In genomic region chr7:1715671-1716074, GRCh38 we compare ENCODE assay signal across 18 cellular contexts. TPM values are rescaled to one million over a fixed set of nuclear protein-coding genes. Genes with fewer than 3 reads are reported as not detected.
DNase-seq lines count a peak whose midpoint lies in the region; ATAC-seq, FAIRE-seq and TF ChIP-seq lines count a peak whose summit lies in the region.
"Had no signal": no experiment of that assay in that cellular context is flagged by ENCODE, and none has a peak within 500 bp of the region (broad histone marks: within the 10 kb centered on the region; RNA-seq: fewer than 3 reads in every experiment).

No MANE protein-coding gene starts in this region.

- no peak overlapping the region for H3K4me2 ChIP-seq in trophoblast cell (ENCODE audit: low read length)

- H3K4me1 ChIP-seq in right atrium auricular region (peaks cover 0 to 55% of the 10 kb centered on the region in 2 donors), kidney (ENCODE audit: control insufficient read depth in 1 of 2, insufficient read depth in 1 of 2, low read depth in 1 of 2, low read length in 2 of 2) (peaks cover 0 to 8% of the 10 kb centered on the region in 2 donors), trophoblast cell (ENCODE audit: control insufficient read depth in 1 of 2, insufficient read depth in 2 of 2, low read length in 2 of 2) (peaks cover 8 to 18% of the 10 kb centered on the region in 2 experiments), transverse colon (no peaks in the 10 kb centered on the region)

- no peak overlapping the region for H2AK5ac ChIP-seq in trophoblast cell (ENCODE audit: low read length)

- H2BK5ac ChIP-seq in trophoblast cell (ENCODE audit: low read depth, low read length, poor library complexity), result no peak overlapping the region

- H3K4me3 ChIP-seq in right atrium auricular region (no peak overlapping the region), kidney (ENCODE audit: low read length in 2 of 2) (no peak overlapping the region), trophoblast cell (ENCODE audit: low read depth, low read length) (no peak overlapping the region), transverse colon (no peak overlapping the region)
- H3K4me3 ChIP-seq: SK-N-MC had no signal

- TF ChIP-seq CTCF in right atrium auricular region (IDR thresholded peaks at IDR 0.05) (no peak), kidney (IDR thresholded peaks at IDR 0.05; ENCODE audit: borderline replicate concordance, extremely low read depth, insufficient read depth) (no peak), transverse colon (IDR thresholded peaks at IDR 0.05) (no peak)

- no peaks in the 10 kb centered on the region for H3K27me3 ChIP-seq in right atrium auricular region
- no peaks in the 10 kb centered on the region for H3K27me3 ChIP-seq in trophoblast cell (ENCODE audit: insufficient read depth, low read length)
- H3K27me3 ChIP-seq in transverse colon, result peaks cover 28% of the 10 kb centered on the region

- intact Hi-C loops in left cardiac atrium (cut with DNase I), result no loop called here
- intact Hi-C loops in kidney (cut with DNase I), result no loop called here
- intact Hi-C loops in transverse colon (cut with DNase I; ENCODE audit: low total_unique reads), result no loop called here

- H3K18ac ChIP-seq in trophoblast cell (ENCODE audit: low read length), result no peak overlapping the region

- H3K9me3 ChIP-seq in right atrium auricular region, result no peaks in the 10 kb centered on the region
- H3K9me3 ChIP-seq in kidney (ENCODE audit: control insufficient read depth in 1 of 2, low read length in 2 of 2), result no peaks in the 10 kb centered on the region
- H3K9me3 ChIP-seq in trophoblast cell (ENCODE audit: insufficient read depth, low read depth, low read length), result peaks cover 5% of the 10 kb centered on the region
- H3K9me3 ChIP-seq in transverse colon, result no peaks in the 10 kb centered on the region

- H2BK12ac ChIP-seq in trophoblast cell (ENCODE audit: low read length), result no peak overlapping the region

- no peaks in the 10 kb centered on the region for H3K79me1 ChIP-seq in trophoblast cell (ENCODE audit: low read length)

- no peak overlapping the region for H2AFZ ChIP-seq in trophoblast cell (ENCODE audit: insufficient read depth, low read length, poor library complexity)

- no peak overlapping the region for H3K14ac ChIP-seq in trophoblast cell (ENCODE audit: low read length)

- in situ Hi-C loops in transverse colon (cut with MboI; ENCODE audit: low pct_ligation_motif_present in 1 of 4, low pct_unique_long_range_greater_than_20kb in 1 of 4, low sequenced_read_pairs in 3 of 4), result no loop called here

- no CpG with 5 or more reads among the region's 6 CpGs for WGBS in trophoblast cell (ENCODE audit: extremely low coverage, insufficient coverage, insufficient read length)
- WGBS in transverse colon (ENCODE audit: low coverage in 1 of 2), 2 donors, result 53 to 67% methylated on average over 1 to 6 of the region's 6 CpGs

- H3K79me2 ChIP-seq in trophoblast cell (ENCODE audit: control insufficient read depth, insufficient read depth, low read length, poor library complexity), result no peaks in the 10 kb centered on the region

- FAIRE-seq in kidney (lab: Jason Lieb, UNC), result no peak

- no peak for TF ChIP-seq POLR2A in transverse colon (IDR thresholded peaks at IDR 0.05)

- no peak overlapping the region for H3K23ac ChIP-seq in trophoblast cell (ENCODE audit: low read length)

- H3K36me3 ChIP-seq in right atrium auricular region, result no peaks in the 10 kb centered on the region
- no peaks in the 10 kb centered on the region for H3K36me3 ChIP-seq in kidney (ENCODE audit: control insufficient read depth in 1 of 2, insufficient read depth in 2 of 2, low read length in 2 of 2)
- no peaks in the 10 kb centered on the region for H3K36me3 ChIP-seq in trophoblast cell (ENCODE audit: control insufficient read depth in 1 of 2, insufficient read depth in 2 of 2, low read length in 2 of 2)
- no peaks in the 10 kb centered on the region for H3K36me3 ChIP-seq in transverse colon

- H3K9ac ChIP-seq in kidney (ENCODE audit: low read length in 2 of 2) (no peak overlapping the region), trophoblast cell (ENCODE audit: low read length) (no peak overlapping the region)

- DNase-seq in left cardiac atrium (peak; percentile 11), right atrium auricular region (ENCODE audit: low spot score) (no peak), NCI-H69 (lab: John Stamatoyannopoulos, UW) (peak; percentile 57), kidney (peak; percentile 39), trophoblast cell (no peak), transverse colon (no peak), superior temporal gyrus (ENCODE audit: extremely low spot score) (no peak)
- DNase-seq: AML-193; CD4-positive, alpha-beta T cell; HFFc6; KG1; NCI-H1092; NCI-H446 treated with DMSO at 0.1 percent for 48 hours; NK-92 treated with Interleukin-12 subunit alpha and Interleukin-12 subunit beta, amount 100 ng/mL, for 24 hours; T-cell had no signal

- ATAC-seq in left cardiac atrium (no peak), GM19324 (IDR thresholded peaks at IDR 0.05; ENCODE audit: low FRiP score, unreplicated experiment) (no peak)

- no peak overlapping the region for H3K4ac ChIP-seq in trophoblast cell (ENCODE audit: low read depth, low read length)

- TF ChIP-seq EP300 in transverse colon (IDR thresholded peaks at IDR 0.05; ENCODE audit: low read depth), result no peak

- peak overlapping the region; percentile 15 for H2BK120ac ChIP-seq in trophoblast cell (ENCODE audit: insufficient read depth, low read length, poor library complexity)

- H3K27ac ChIP-seq in right atrium auricular region (no peak overlapping the region), kidney (ENCODE audit: low read depth in 2 of 2, low read length in 2 of 2) (no peak overlapping the region), trophoblast cell (ENCODE audit: low read depth, low read length) (no peak overlapping the region), transverse colon (no peak overlapping the region)
- H3K27ac ChIP-seq: SK-N-MC had no signal

- no peak overlapping the region for H4K8ac ChIP-seq in trophoblast cell (ENCODE audit: low read depth, low read length)

- no peak overlapping the region for H4K91ac ChIP-seq in trophoblast cell (ENCODE audit: low read depth, low read length)

- no peak overlapping the region for H4K12ac ChIP-seq in trophoblast cell (ENCODE audit: low read depth, low read length)

RNA-seq across cellular contexts. Expression of gene ELFN1, which starts 45.6 kb away (rescaled TPM):
- total RNA-seq in left cardiac atrium (1 to 10 TPM; 6.0 to 9.5 TPM), right atrium auricular region (10 to 100 TPM in 1 of 2 donors, 1 to 10 TPM in 1; 6.5 to 15.3 TPM), kidney (3.8 TPM), transverse colon (under 1 TPM in 3 of 4 donors, not detected in 1; 0.14 to 0.60 (median 0.32) TPM)
- polyA plus RNA-seq in kidney (ENCODE audit: insufficient read depth, low read depth, low replicate concordance), result 3.5 TPM
- polyA plus RNA-seq in trophoblast cell (2013), result 0.68 and 0.78 TPM in 2 replicates
- total RNA-seq: CD4-positive, alpha-beta T cell; MCF 10A had no signal

Comparison
In these comparisons a context has a peak if more than half of its experiments do, and no peak if none do; other contexts are left out.
1. DNase-seq: peak in left cardiac atrium (single experiment), NCI-H69 (single experiment) and kidney (single experiment); none in right atrium auricular region (single experiment), trophoblast cell (0 of 2), transverse colon (single experiment) and superior temporal gyrus (single experiment).